26 cellular contexts compared by ENCODE assay signal in the genomic region with DNA sequence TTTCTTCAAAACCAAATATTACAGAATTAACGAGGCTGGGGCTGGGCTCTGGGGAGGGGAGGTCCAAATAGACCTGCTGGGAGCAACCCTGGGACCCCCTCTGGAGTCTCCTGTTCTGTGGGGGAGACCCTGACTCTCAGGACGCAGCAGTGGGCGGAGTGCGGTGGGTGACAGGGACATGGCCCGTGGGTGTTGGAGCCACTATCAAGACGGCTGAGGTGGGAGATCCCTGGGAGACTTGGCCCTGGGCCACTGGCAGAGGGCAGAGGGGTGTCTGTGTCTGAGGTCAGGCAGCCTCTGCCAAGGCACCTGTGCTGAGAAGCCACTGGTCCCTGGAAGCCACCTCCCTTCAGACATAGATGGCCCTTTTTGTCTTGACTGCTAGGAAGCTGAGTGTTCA.
DNase-seq lines count a peak whose midpoint lies in the region; ATAC-seq, FAIRE-seq and TF ChIP-seq lines count a peak whose summit lies in the region.
"Had no signal": no experiment of that assay in that cellular context is flagged by ENCODE, and none has a peak within 500 bp of the region (broad histone marks: within the 10 kb centered on the region; RNA-seq: fewer than 3 reads in every experiment).

No MANE protein-coding gene starts in this region.

- H3K4me3 Mint-ChIP-seq in stimulated activated naive B cell treated with anti-CD40 and anti-IgM and Interleukin-4, amounts not matched to agents 10 μg/mL and 1 μg/mL and 100 μg/mL, for 72 hours: no peak overlapping the region
- H3K4me3 Mint-ChIP-seq: activated naive CD8-positive, alpha-beta T cell treated with anti-CD3 and anti-CD28 coated beads for 36 hours; CD4-positive, alpha-beta memory T cell had no signal

- peaks cover 92% of the 10 kb centered on the region for H3K27me3 ChIP-seq in SK-N-SH (ENCODE audit: insufficient read depth)

- peaks cover under 1% of the 10 kb centered on the region for H3F3A ChIP-seq in SK-N-SH (replicated peaks; ENCODE audit: insufficient read depth)

- no peaks in the 10 kb centered on the region for H3K79me2 ChIP-seq in SK-N-SH (ENCODE audit: insufficient read depth)

- no peak for TF ChIP-seq RAD21 in SK-N-SH (IDR thresholded peaks at IDR 0.05; ENCODE audit: low read length)

- no peak for TF ChIP-seq EP300 in SK-N-SH (IDR thresholded peaks at IDR 0.05; ENCODE audit: borderline replicate concordance in 1 of 2, low read depth in 1 of 2, low read length in 1 of 2)

- no peak for FAIRE-seq in GM19239 (lab: Jason Lieb, UNC)

- H3K36me3 ChIP-seq in SK-N-SH (replicated peaks in 1 of 2; ENCODE audit: control insufficient read depth in 1 of 2, insufficient read depth in 2 of 2, low read length in 1 of 2): no peaks in the 10 kb centered on the region

- no peaks in the 10 kb centered on the region for H3K9me3 ChIP-seq in SK-N-SH

- DNase-seq in Right ventricle myocardium superior (peak; percentile 30), left cardiac atrium (no peak), coronary artery (ENCODE audit: low spot score) (peak; percentile 47), mesenteric fat pad (ENCODE audit: low spot score) (peak; percentile 85), SK-N-SH (no peak), AG08395 (ENCODE audit: low spot score) (no peak), GM19239 (ENCODE audit: insufficient read length, low spot score) (no peak)
- DNase-seq in stimulated activated naive B cell treated with anti-CD40 and anti-IgM and Interleukin-4, amounts not matched to agents 10 μg/mL and 1 μg/mL and 100 μg/mL, for 72 hours: no peak
- DNase-seq: activated CD4-positive, alpha-beta T cell treated with anti-CD3 and anti-CD28 coated beads for 48 hours; activated CD8-positive, alpha-beta memory T cell treated with anti-CD3 and anti-CD28 coated beads for 24 hours; activated naive CD8-positive, alpha-beta T cell treated with anti-CD3 and anti-CD28 coated beads for 36 hours; activated T-cell treated with anti-CD3 and anti-CD28 coated beads for 4 hours; CD4-positive, alpha-beta memory T cell; cortex of kidney; effector memory CD4-positive, alpha-beta T cell; erythroblast; GOT3; mammary epithelial cell; NCI-H1694; NCI-H446; NCI-H748 treated with DMSO at 0.1 percent for 48 hours; stimulated activated CD4-positive, alpha-beta T cell treated with anti-CD3 and anti-CD28 coated beads, Interleukin-15, amount 100 ng/mL, for 24 hours; stimulated activated CD4-positive, alpha-beta T cell treated with anti-CD3 and anti-CD28 coated beads, Interleukin-4, amount 100 ng/mL, for 4 hours; T1000 had no signal

- H3K36me3 Mint-ChIP-seq in stimulated activated naive B cell treated with anti-CD40 and anti-IgM and Interleukin-4, amounts not matched to agents 10 μg/mL and 1 μg/mL and 100 μg/mL, for 72 hours: no peaks in the 10 kb centered on the region
- H3K36me3 Mint-ChIP-seq: activated naive CD8-positive, alpha-beta T cell treated with anti-CD3 and anti-CD28 coated beads for 36 hours; CD4-positive, alpha-beta memory T cell had no signal

- H3K4me1 Mint-ChIP-seq in stimulated activated naive B cell treated with anti-CD40 and anti-IgM and Interleukin-4, amounts not matched to agents 10 μg/mL and 1 μg/mL and 100 μg/mL, for 72 hours: no peaks in the 10 kb centered on the region
- H3K4me1 Mint-ChIP-seq: CD4-positive, alpha-beta memory T cell had no signal

- H3K27ac ChIP-seq in coronary artery: no peak overlapping the region
- no peak overlapping the region for H3K27ac ChIP-seq in SK-N-SH (ENCODE audit: low read depth in 2 of 2, low read length in 1 of 2)

- H3K4me3 ChIP-seq in coronary artery (no peak overlapping the region), SK-N-SH (ENCODE audit: low read depth in 2 of 2, low read length in 1 of 2) (no peak overlapping the region)

- TF ChIP-seq CTCF in coronary artery (IDR thresholded peaks at IDR 0.05) (no peak), SK-N-SH (IDR thresholded peaks at IDR 0.05) (no peak)

- H2AFZ ChIP-seq in SK-N-SH (ENCODE audit: low read depth): no peak overlapping the region

- POLR2A ChIA-PET in SK-N-SH (lab: Yijun Ruan, JAX): no interaction called here

- no peak overlapping the region for H3K9ac ChIP-seq in SK-N-SH

- H3K9me2 ChIP-seq in SK-N-SH: no peaks in the 10 kb centered on the region

- no peak overlapping the region for H3K4me2 ChIP-seq in SK-N-SH

- H3K9me3 Mint-ChIP-seq in stimulated activated naive B cell treated with anti-CD40 and anti-IgM and Interleukin-4, amounts not matched to agents 10 μg/mL and 1 μg/mL and 100 μg/mL, for 72 hours: no peaks in the 10 kb centered on the region
- H3K9me3 Mint-ChIP-seq: activated naive CD8-positive, alpha-beta T cell treated with anti-CD3 and anti-CD28 coated beads for 36 hours; activated T-helper 2 cell treated with anti-CD3 and anti-CD28 coated beads, Interferon-gamma antibody, Interleukin-2, Interleukin-4, amounts not matched to agents 10 μg/mL and 5 μg/mL and 100 μg/mL, durations not matched to agents 14 hours and 24 hours and 36 hours had no signal

- intact Hi-C loops in Right ventricle myocardium superior (cut with DNase I): no loop called here
- intact Hi-C loops in left cardiac atrium (cut with DNase I): no loop called here

- ATAC-seq in Right ventricle myocardium superior (ENCODE audit: poor library complexity) (no peak), left cardiac atrium (no peak)
- no peak for ATAC-seq in stimulated activated naive B cell treated with anti-CD40 and anti-IgM and Interleukin-4, amounts not matched to agents 10 μg/mL and 1 μg/mL and 100 μg/mL, for 72 hours (replicated peaks)

- peak overlapping the region; percentile 47 for H3K27ac Mint-ChIP-seq in stimulated activated naive B cell treated with anti-CD40 and anti-IgM and Interleukin-4, amounts not matched to agents 10 μg/mL and 1 μg/mL and 100 μg/mL, for 72 hours
- H3K27ac Mint-ChIP-seq: activated naive CD8-positive, alpha-beta T cell treated with anti-CD3 and anti-CD28 coated beads for 36 hours; activated T-helper 2 cell treated with anti-CD3 and anti-CD28 coated beads, Interferon-gamma antibody, Interleukin-2, Interleukin-4, amounts not matched to agents 10 μg/mL and 5 μg/mL and 100 μg/mL, durations not matched to agents 14 hours and 24 hours and 36 hours; CD4-positive, alpha-beta memory T cell; progenitor cell of endocrine pancreas had no signal

- H3K27me3 Mint-ChIP-seq in stimulated activated naive B cell treated with anti-CD40 and anti-IgM and Interleukin-4, amounts not matched to agents 10 μg/mL and 1 μg/mL and 100 μg/mL, for 72 hours: peaks cover 15 to 34% of the 10 kb centered on the region in 2 donors
- H3K27me3 Mint-ChIP-seq: activated naive CD8-positive, alpha-beta T cell treated with anti-CD3 and anti-CD28 coated beads for 36 hours had no signal

- no peaks in the 10 kb centered on the region for H4K20me1 ChIP-seq in SK-N-SH (ENCODE audit: insufficient read depth)

- WGBS in SK-N-SH (ENCODE audit: low lambda C conversion rate): 7% methylated on average over 3 of the region's 6 CpGs

- CTCF ChIA-PET in SK-N-SH (lab: Yijun Ruan, JAX): no interaction called here

- no peaks in the 10 kb centered on the region for H3K4me1 ChIP-seq in SK-N-SH (ENCODE audit: control insufficient read depth in 1 of 2, insufficient read depth in 2 of 2, low read depth in 1 of 2, low read length in 1 of 2)

TF ChIP-seq in SK-N-SH, 30 proteins besides CTCF, POLR2A, EP300 and RAD21:
- TF ChIP-seq YY1 (IDR thresholded peaks at IDR 0.05; ENCODE audit: low read depth) (no peak), CHD2 (IDR thresholded peaks at IDR 0.05; ENCODE audit: low read length, partially characterized antibody) (no peak), GABPA (IDR thresholded peaks at IDR 0.05; ENCODE audit: low read depth) (no peak), FOSL2 (IDR thresholded peaks at IDR 0.05; ENCODE audit: borderline replicate concordance, low read depth) (no peak), RXRA (IDR thresholded peaks at IDR 0.05; ENCODE audit: borderline replicate concordance, low read depth) (no peak), GATA2 (CRISPR knock-in tag; IDR thresholded peaks at IDR 0.05) (no peak)
- TF ChIP-seq, protein P1, sequence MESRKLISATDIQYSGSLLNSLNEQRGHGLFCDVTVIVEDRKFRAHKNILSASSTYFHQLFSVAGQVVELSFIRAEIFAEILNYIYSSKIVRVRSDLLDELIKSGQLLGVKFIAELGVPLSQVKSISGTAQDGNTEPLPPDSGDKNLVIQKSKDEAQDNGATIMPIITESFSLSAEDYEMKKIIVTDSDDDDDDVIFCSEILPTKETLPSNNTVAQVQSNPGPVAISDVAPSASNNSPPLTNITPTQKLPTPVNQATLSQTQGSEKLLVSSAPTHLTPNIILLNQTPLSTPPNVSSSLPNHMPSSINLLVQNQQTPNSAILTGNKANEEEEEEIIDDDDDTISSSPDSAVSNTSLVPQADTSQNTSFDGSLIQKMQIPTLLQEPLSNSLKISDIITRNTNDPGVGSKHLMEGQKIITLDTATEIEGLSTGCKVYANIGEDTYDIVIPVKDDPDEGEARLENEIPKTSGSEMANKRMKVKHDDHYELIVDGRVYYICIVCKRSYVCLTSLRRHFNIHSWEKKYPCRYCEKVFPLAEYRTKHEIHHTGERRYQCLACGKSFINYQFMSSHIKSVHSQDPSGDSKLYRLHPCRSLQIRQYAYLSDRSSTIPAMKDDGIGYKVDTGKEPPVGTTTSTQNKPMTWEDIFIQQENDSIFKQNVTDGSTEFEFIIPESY (IDR thresholded peaks at IDR 0.05; ENCODE audit: borderline replicate concordance, low read depth): no peak
- TF ChIP-seq, protein P2, sequence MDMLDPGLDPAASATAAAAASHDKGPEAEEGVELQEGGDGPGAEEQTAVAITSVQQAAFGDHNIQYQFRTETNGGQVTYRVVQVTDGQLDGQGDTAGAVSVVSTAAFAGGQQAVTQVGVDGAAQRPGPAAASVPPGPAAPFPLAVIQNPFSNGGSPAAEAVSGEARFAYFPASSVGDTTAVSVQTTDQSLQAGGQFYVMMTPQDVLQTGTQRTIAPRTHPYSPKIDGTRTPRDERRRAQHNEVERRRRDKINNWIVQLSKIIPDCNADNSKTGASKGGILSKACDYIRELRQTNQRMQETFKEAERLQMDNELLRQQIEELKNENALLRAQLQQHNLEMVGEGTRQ (IDR thresholded peaks at IDR 0.05; ENCODE audit: borderline replicate concordance, low read depth, low read length): no peak

Comparison
In these comparisons a context has a peak if more than half of its experiments do, and no peak if none do; other contexts are left out.
1. DNase-seq: peak in Right ventricle myocardium superior (single experiment), coronary artery (single experiment) and mesenteric fat pad (single experiment); none in left cardiac atrium (single experiment), stimulated activated naive B cell treated with anti-CD40 and anti-IgM and Interleukin-4, amounts not matched to agents 10 μg/mL and 1 μg/mL and 100 μg/mL, for 72 hours (single experiment), SK-N-SH (single experiment), AG08395 (single experiment) and GM19239 (single experiment).